In genomic region chr22:50185384-50186087, GRCh38 we compare ENCODE assay signal across 1 cellular context.
TF ChIP-seq lines count a peak whose summit lies in the region.

A gene with protein sequence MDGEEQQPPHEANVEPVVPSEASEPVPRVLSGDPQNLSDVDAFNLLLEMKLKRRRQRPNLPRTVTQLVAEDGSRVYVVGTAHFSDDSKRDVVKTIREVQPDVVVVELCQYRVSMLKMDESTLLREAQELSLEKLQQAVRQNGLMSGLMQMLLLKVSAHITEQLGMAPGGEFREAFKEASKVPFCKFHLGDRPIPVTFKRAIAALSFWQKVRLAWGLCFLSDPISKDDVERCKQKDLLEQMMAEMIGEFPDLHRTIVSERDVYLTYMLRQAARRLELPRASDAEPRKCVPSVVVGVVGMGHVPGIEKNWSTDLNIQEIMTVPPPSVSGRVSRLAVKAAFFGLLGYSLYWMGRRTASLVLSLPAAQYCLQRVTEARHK (plus strand): TSS chr22:50185913. CDS start chr22:50193061, 7,148 bp downstream.

TF ChIP-seq in HEK293, 187 proteins besides CTCF, POLR2A, EP300 and RAD21 (continued from another document and continues in another):
- TF ChIP-seq, protein P1, sequence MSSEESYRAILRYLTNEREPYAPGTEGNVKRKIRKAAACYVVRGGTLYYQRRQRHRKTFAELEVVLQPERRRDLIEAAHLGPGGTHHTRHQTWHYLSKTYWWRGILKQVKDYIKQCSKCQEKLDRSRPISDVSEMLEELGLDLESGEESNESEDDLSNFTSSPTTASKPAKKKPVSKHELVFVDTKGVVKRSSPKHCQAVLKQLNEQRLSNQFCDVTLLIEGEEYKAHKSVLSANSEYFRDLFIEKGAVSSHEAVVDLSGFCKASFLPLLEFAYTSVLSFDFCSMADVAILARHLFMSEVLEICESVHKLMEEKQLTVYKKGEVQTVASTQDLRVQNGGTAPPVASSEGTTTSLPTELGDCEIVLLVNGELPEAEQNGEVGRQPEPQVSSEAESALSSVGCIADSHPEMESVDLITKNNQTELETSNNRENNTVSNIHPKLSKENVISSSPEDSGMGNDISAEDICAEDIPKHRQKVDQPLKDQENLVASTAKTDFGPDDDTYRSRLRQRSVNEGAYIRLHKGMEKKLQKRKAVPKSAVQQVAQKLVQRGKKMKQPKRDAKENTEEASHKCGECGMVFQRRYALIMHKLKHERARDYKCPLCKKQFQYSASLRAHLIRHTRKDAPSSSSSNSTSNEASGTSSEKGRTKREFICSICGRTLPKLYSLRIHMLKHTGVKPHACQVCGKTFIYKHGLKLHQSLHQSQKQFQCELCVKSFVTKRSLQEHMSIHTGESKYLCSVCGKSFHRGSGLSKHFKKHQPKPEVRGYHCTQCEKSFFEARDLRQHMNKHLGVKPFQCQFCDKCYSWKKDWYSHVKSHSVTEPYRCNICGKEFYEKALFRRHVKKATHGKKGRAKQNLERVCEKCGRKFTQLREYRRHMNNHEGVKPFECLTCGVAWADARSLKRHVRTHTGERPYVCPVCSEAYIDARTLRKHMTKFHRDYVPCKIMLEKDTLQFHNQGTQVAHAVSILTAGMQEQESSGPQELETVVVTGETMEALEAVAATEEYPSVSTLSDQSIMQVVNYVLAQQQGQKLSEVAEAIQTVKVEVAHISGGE (tag by site-specific recombination; conservative IDR thresholded peaks at IDR 0.05; ENCODE audit: low read depth), result no peak
- TF ChIP-seq ZNF19 (tag by site-specific recombination; IDR thresholded peaks at IDR 0.05; ENCODE audit: low read depth), result no peak
- TF ChIP-seq ZNF747 (tag by site-specific recombination; IDR thresholded peaks at IDR 0.05), result no peak
- no peak for TF ChIP-seq ZBTB8A (tag by site-specific recombination; IDR thresholded peaks at IDR 0.05)
- TF ChIP-seq, protein P2, sequence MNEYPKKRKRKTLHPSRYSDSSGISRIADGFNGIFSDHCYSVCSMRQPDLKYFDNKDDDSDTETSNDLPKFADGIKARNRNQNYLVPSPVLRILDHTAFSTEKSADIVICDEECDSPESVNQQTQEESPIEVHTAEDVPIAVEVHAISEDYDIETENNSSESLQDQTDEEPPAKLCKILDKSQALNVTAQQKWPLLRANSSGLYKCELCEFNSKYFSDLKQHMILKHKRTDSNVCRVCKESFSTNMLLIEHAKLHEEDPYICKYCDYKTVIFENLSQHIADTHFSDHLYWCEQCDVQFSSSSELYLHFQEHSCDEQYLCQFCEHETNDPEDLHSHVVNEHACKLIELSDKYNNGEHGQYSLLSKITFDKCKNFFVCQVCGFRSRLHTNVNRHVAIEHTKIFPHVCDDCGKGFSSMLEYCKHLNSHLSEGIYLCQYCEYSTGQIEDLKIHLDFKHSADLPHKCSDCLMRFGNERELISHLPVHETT (tag by site-specific recombination; IDR thresholded peaks at IDR 0.05), result no peak
- TF ChIP-seq, protein P3, sequence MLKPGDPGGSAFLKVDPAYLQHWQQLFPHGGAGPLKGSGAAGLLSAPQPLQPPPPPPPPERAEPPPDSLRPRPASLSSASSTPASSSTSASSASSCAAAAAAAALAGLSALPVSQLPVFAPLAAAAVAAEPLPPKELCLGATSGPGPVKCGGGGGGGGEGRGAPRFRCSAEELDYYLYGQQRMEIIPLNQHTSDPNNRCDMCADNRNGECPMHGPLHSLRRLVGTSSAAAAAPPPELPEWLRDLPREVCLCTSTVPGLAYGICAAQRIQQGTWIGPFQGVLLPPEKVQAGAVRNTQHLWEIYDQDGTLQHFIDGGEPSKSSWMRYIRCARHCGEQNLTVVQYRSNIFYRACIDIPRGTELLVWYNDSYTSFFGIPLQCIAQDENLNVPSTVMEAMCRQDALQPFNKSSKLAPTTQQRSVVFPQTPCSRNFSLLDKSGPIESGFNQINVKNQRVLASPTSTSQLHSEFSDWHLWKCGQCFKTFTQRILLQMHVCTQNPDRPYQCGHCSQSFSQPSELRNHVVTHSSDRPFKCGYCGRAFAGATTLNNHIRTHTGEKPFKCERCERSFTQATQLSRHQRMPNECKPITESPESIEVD (tag by site-specific recombination; IDR thresholded peaks at IDR 0.05), result no peak
- peak; percentile 72; the same call in 1 of the 2 replicates for TF ChIP-seq ZNF76 (tag by site-specific recombination; IDR thresholded peaks at IDR 0.05; ENCODE audit: borderline replicate concordance, low read depth)
- TF ChIP-seq ZNF37A (tag by site-specific recombination; IDR thresholded peaks at IDR 0.05), result no peak
- no peak for TF ChIP-seq ZBTB7A (tag by site-specific recombination; IDR thresholded peaks at IDR 0.05; ENCODE audit: low read depth)
- TF ChIP-seq ZNF670 (tag by site-specific recombination; IDR thresholded peaks at IDR 0.05; ENCODE audit: low read depth), result no peak
- TF ChIP-seq GLI4 (tag by site-specific recombination; IDR thresholded peaks at IDR 0.05), result no peak
- TF ChIP-seq, protein P4, sequence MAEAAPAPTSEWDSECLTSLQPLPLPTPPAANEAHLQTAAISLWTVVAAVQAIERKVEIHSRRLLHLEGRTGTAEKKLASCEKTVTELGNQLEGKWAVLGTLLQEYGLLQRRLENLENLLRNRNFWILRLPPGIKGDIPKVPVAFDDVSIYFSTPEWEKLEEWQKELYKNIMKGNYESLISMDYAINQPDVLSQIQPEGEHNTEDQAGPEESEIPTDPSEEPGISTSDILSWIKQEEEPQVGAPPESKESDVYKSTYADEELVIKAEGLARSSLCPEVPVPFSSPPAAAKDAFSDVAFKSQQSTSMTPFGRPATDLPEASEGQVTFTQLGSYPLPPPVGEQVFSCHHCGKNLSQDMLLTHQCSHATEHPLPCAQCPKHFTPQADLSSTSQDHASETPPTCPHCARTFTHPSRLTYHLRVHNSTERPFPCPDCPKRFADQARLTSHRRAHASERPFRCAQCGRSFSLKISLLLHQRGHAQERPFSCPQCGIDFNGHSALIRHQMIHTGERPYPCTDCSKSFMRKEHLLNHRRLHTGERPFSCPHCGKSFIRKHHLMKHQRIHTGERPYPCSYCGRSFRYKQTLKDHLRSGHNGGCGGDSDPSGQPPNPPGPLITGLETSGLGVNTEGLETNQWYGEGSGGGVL (tag by site-specific recombination; IDR thresholded peaks at IDR 0.05), result no peak
- TF ChIP-seq SP7 (tag by site-specific recombination; IDR thresholded peaks at IDR 0.05), result peak; percentile 61
- TF ChIP-seq ZNF48 (tag by site-specific recombination; IDR thresholded peaks at IDR 0.05), result no peak
- TF ChIP-seq, protein P5, sequence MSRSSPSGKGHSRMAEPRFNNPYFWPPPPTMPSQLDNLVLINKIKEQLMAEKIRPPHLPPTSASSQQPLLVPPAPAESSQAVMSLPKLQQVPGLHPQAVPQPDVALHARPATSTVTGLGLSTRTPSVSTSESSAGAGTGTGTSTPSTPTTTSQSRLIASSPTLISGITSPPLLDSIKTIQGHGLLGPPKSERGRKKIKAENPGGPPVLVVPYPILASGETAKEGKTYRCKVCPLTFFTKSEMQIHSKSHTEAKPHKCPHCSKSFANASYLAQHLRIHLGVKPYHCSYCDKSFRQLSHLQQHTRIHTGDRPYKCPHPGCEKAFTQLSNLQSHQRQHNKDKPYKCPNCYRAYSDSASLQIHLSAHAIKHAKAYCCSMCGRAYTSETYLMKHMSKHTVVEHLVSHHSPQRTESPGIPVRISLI (tag by site-specific recombination; IDR thresholded peaks at IDR 0.05), result no peak
- TF ChIP-seq SP2 (tag by site-specific recombination; IDR thresholded peaks at IDR 0.05), result no peak; the same call in 1 of the 2 replicates
- no peak for TF ChIP-seq ZNF837 (tag by site-specific recombination; IDR thresholded peaks at IDR 0.05)
- no peak for TF ChIP-seq ZFP37 (tag by site-specific recombination; IDR thresholded peaks at IDR 0.05)
- TF ChIP-seq HOXA7 (CRISPR knock-in tag; IDR thresholded peaks at IDR 0.05; ENCODE audit: borderline replicate concordance), result no peak
- TF ChIP-seq ZNF654 (tag by site-specific recombination; IDR thresholded peaks at IDR 0.05; ENCODE audit: low read depth), result no peak
- no peak for TF ChIP-seq ZNF776 (tag by site-specific recombination; IDR thresholded peaks at IDR 0.05; ENCODE audit: borderline replicate concordance)
- TF ChIP-seq ZNF391 (tag by site-specific recombination; IDR thresholded peaks at IDR 0.05; ENCODE audit: borderline replicate concordance, low read depth), result no peak
- no peak for TF ChIP-seq ZNF416 (tag by site-specific recombination; IDR thresholded peaks at IDR 0.05)
- TF ChIP-seq ZNF266 (tag by site-specific recombination; IDR thresholded peaks at IDR 0.05; ENCODE audit: low read depth), result no peak
- no peak for TF ChIP-seq ZNF18 (tag by site-specific recombination; IDR thresholded peaks at IDR 0.05)
- TF ChIP-seq GFI1B (tag by site-specific recombination; IDR thresholded peaks at IDR 0.05), result no peak
- 0 out of 2 replicates have a peak, but pooled peaks have one; percentile 26 for TF ChIP-seq KLF7 (tag by site-specific recombination; IDR thresholded peaks at IDR 0.05; ENCODE audit: borderline replicate concordance)
- TF ChIP-seq ZNF701 (tag by site-specific recombination; IDR thresholded peaks at IDR 0.05), result no peak
- no peak for TF ChIP-seq ZNF600 (tag by site-specific recombination; IDR thresholded peaks at IDR 0.05)
- no peak for TF ChIP-seq ZNF274 (IDR thresholded peaks at IDR 0.05; ENCODE audit: low read length)
- TF ChIP-seq ZNF274 (tag by site-specific recombination; IDR thresholded peaks at IDR 0.05; ENCODE audit: borderline replicate concordance), result no peak
- TF ChIP-seq ZNF302 (tag by site-specific recombination; IDR thresholded peaks at IDR 0.05; ENCODE audit: low read depth), result no peak
- TF ChIP-seq ZNF214 (tag by site-specific recombination; IDR thresholded peaks at IDR 0.05; ENCODE audit: borderline replicate concordance), result no peak
- no peak for TF ChIP-seq ZFP3 (tag by site-specific recombination; IDR thresholded peaks at IDR 0.05; ENCODE audit: low read depth)
- TF ChIP-seq, protein P6, sequence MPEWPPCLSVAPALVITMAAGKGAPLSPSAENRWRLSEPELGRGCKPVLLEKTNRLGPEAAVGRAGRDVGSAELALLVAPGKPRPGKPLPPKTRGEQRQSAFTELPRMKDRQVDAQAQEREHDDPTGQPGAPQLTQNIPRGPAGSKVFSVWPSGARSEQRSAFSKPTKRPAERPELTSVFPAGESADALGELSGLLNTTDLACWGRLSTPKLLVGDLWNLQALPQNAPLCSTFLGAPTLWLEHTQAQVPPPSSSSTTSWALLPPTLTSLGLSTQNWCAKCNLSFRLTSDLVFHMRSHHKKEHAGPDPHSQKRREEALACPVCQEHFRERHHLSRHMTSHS (tag by site-specific recombination; IDR thresholded peaks at IDR 0.05), result no peak
- TF ChIP-seq, protein P7, sequence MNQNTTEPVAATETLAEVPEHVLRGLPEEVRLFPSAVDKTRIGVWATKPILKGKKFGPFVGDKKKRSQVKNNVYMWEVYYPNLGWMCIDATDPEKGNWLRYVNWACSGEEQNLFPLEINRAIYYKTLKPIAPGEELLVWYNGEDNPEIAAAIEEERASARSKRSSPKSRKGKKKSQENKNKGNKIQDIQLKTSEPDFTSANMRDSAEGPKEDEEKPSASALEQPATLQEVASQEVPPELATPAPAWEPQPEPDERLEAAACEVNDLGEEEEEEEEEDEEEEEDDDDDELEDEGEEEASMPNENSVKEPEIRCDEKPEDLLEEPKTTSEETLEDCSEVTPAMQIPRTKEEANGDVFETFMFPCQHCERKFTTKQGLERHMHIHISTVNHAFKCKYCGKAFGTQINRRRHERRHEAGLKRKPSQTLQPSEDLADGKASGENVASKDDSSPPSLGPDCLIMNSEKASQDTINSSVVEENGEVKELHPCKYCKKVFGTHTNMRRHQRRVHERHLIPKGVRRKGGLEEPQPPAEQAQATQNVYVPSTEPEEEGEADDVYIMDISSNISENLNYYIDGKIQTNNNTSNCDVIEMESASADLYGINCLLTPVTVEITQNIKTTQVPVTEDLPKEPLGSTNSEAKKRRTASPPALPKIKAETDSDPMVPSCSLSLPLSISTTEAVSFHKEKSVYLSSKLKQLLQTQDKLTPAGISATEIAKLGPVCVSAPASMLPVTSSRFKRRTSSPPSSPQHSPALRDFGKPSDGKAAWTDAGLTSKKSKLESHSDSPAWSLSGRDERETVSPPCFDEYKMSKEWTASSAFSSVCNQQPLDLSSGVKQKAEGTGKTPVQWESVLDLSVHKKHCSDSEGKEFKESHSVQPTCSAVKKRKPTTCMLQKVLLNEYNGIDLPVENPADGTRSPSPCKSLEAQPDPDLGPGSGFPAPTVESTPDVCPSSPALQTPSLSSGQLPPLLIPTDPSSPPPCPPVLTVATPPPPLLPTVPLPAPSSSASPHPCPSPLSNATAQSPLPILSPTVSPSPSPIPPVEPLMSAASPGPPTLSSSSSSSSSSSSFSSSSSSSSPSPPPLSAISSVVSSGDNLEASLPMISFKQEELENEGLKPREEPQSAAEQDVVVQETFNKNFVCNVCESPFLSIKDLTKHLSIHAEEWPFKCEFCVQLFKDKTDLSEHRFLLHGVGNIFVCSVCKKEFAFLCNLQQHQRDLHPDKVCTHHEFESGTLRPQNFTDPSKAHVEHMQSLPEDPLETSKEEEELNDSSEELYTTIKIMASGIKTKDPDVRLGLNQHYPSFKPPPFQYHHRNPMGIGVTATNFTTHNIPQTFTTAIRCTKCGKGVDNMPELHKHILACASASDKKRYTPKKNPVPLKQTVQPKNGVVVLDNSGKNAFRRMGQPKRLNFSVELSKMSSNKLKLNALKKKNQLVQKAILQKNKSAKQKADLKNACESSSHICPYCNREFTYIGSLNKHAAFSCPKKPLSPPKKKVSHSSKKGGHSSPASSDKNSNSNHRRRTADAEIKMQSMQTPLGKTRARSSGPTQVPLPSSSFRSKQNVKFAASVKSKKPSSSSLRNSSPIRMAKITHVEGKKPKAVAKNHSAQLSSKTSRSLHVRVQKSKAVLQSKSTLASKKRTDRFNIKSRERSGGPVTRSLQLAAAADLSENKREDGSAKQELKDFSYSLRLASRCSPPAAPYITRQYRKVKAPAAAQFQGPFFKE (tag by site-specific recombination; IDR thresholded peaks at IDR 0.05; ENCODE audit: borderline replicate concordance), result no peak
- no peak for TF ChIP-seq ZNF544 (tag by site-specific recombination; IDR thresholded peaks at IDR 0.05)
- TF ChIP-seq ZEB2 (tag by site-specific recombination; IDR thresholded peaks at IDR 0.05), result no peak
- TF ChIP-seq ZNF785 (tag by site-specific recombination; IDR thresholded peaks at IDR 0.05), result peak; percentile 73; the same call in 1 of the 2 replicates
- no peak for TF ChIP-seq ZBTB17 (tag by site-specific recombination; IDR thresholded peaks at IDR 0.05)
- TF ChIP-seq, protein P8, sequence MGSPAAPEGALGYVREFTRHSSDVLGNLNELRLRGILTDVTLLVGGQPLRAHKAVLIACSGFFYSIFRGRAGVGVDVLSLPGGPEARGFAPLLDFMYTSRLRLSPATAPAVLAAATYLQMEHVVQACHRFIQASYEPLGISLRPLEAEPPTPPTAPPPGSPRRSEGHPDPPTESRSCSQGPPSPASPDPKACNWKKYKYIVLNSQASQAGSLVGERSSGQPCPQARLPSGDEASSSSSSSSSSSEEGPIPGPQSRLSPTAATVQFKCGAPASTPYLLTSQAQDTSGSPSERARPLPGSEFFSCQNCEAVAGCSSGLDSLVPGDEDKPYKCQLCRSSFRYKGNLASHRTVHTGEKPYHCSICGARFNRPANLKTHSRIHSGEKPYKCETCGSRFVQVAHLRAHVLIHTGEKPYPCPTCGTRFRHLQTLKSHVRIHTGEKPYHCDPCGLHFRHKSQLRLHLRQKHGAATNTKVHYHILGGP (tag by site-specific recombination; IDR thresholded peaks at IDR 0.05), result no peak
